ENCODE assay signal across 23 cellular contexts in genomic region chr1:197467881-197468280, GRCh38.
DNase-seq lines count a peak whose midpoint lies in the region; ATAC-seq and TF ChIP-seq lines count a peak whose summit lies in the region.
"Had no signal": no experiment of that assay in that cellular context is flagged by ENCODE, and none has a peak within 500 bp of the region (broad histone marks: within the 10 kb centered on the region; RNA-seq: fewer than 3 reads in every experiment).

No MANE protein-coding gene starts in this region.

- ATAC-seq in GM21619 (IDR thresholded peaks at IDR 0.05; ENCODE audit: unreplicated experiment) = no peak
- ATAC-seq: foreskin keratinocyte; naive thymus-derived CD8-positive, alpha-beta T cell; stimulated activated naive CD8-positive, alpha-beta T cell treated with anti-CD3 and anti-CD28 coated beads, Interleukin-15, amount 100 ng/mL, for 72 hours; T-cell had no signal

- no peak for TF ChIP-seq CTCF in AG04449 (IDR thresholded peaks at IDR 0.05; ENCODE audit: insufficient read depth, low read length, missing control alignments)
- no peak for TF ChIP-seq CTCF in fibroblast of villous mesenchyme (IDR thresholded peaks at IDR 0.05; ENCODE audit: insufficient read depth, low read depth, low read length)
- TF ChIP-seq CTCF in GM13977 (IDR thresholded peaks at IDR 0.05; ENCODE audit: extremely low read depth, insufficient read depth, missing control alignments) = no peak
- no peak for TF ChIP-seq CTCF in coronary artery (IDR thresholded peaks at IDR 0.05)

- in situ Hi-C loops in GM13977 (cut with MboI; ENCODE audit: low pct_unique_long_range_greater_than_20kb, low sequenced_read_pairs, unreplicated experiment) = no loop called here
- in situ Hi-C loops in G401 (cut with HindIII; ENCODE audit: low sequenced_read_pairs) = no loop called here

- CTCF ChIA-PET in AG04449 (lab: Yijun Ruan, JAX) = no interaction called here

- POLR2A ChIA-PET in AG04449 (lab: Yijun Ruan, JAX) = no interaction called here

- no peak overlapping the region for H3K27ac ChIP-seq in coronary artery
- H3K27ac ChIP-seq: 22Rv1; BLaER1 treated with 17β-estradiol and CSF1 and Interleukin-3, amounts not matched to agents 10 nM and 100 nM; foreskin keratinocyte; sigmoid colon had no signal

- DNase-seq in AG04449 (ENCODE audit: low read depth, low spot score) = peak; percentile 47
- peak; percentile 16 for DNase-seq in HCEC 1CT
- DNase-seq in amniotic epithelial cell (ENCODE audit: low read depth) = peak; percentile 30
- peak; percentile 12 for DNase-seq in fibroblast of villous mesenchyme (ENCODE audit: low read depth)
- DNase-seq in GM13977 (ENCODE audit: low spot score) = no peak
- DNase-seq in coronary artery (ENCODE audit: low spot score) = no peak
- no peak for DNase-seq in G401 (ENCODE audit: low spot score)
- DNase-seq: activated CD4-positive, alpha-beta T cell treated with anti-CD3 and anti-CD28 coated beads, Interleukin-2, amount 50 U/mL, for 1 hour; activated gamma-delta T cell; amniotic stem cell; foreskin keratinocyte; KG1; naive thymus-derived CD8-positive, alpha-beta T cell; NCI-H1092 treated with DMSO at 0.1 percent for 48 hours; NCI-H2081 treated with DMSO at 0.1 percent for 48 hours; NCI-H526; sigmoid colon; stimulated activated CD4-positive, alpha-beta T cell treated with anti-CD3 and anti-CD28 coated beads, Interleukin-2, amount 100 ng/mL, for 24 hours; stimulated activated naive CD8-positive, alpha-beta T cell treated with anti-CD3 and anti-CD28 coated beads, Interleukin-15, amount 100 ng/mL, for 72 hours; T-cell had no signal

- H3K4me3 ChIP-seq in AG04449 (ENCODE audit: low read depth, low read length) = no peak overlapping the region
- no peak overlapping the region for H3K4me3 ChIP-seq in fibroblast of villous mesenchyme (ENCODE audit: low read depth, low read length)
- no peak overlapping the region for H3K4me3 ChIP-seq in coronary artery
- H3K4me3 ChIP-seq: BLaER1 treated with 17β-estradiol and CSF1 and Interleukin-3, amounts not matched to agents 10 nM and 100 nM; sigmoid colon had no signal

Comparison
In these comparisons a context has a peak if more than half of its experiments do, and no peak if none do; other contexts are left out.
1. DNase-seq: peak in AG04449 (single experiment), HCEC 1CT (single experiment), amniotic epithelial cell (single experiment) and fibroblast of villous mesenchyme (single experiment); none in GM13977 (single experiment), coronary artery (single experiment) and G401 (single experiment).